In genomic region chr2:78457269-78457668, GRCh38 we compare ENCODE assay signal across 34 cellular contexts.
"Had no signal": no experiment of that assay in that cellular context is flagged by ENCODE, and none has a peak within 500 bp of the region (broad histone marks: within the 10 kb centered on the region; RNA-seq: fewer than 3 reads in every experiment).

No MANE protein-coding gene starts in this region.

- H3K27me3 ChIP-seq: MG63 had no signal

- DNase-seq: Karpas-422, Kasumi-1, MG63, MM.1S, MV-4-11, NCI-H1048, NCI-H1092, NCI-H1092 treated with DMSO at 0.1 percent for 48 hours, NCI-H1105, NCI-H1105 treated with DMSO at 0.1 percent for 48 hours, NCI-H1417, NCI-H1417 treated with DMSO at 0.1 percent for 48 hours, NCI-H1436, NCI-H1436 treated with DMSO at 0.1 percent for 48 hours, NCI-H146, NCI-H1694, NCI-H1694 treated with DMSO at 0.1 percent for 48 hours, NCI-H187, NCI-H187 treated with DMSO at 0.1 percent for 48 hours, NCI-H1930, NCI-H2029, NCI-H2029 treated with DMSO at 0.1 percent for 48 hours, NCI-H2081, NCI-H2081 treated with DMSO at 0.1 percent for 48 hours, NCI-H2107, NCI-H2171, NCI-H2171 treated with DMSO at 0.1 percent for 48 hours, NCI-H2227 treated with DMSO at 0.1 percent for 48 hours, NCI-H226, NCI-H345, NCI-H446, NCI-H446 treated with DMSO at 0.1 percent for 48 hours, NCI-H510A, NCI-H510A treated with DMSO at 0.1 percent for 48 hours had no signal

- H3K9me3 ChIP-seq: MG63 had no signal

- H3K36me3 ChIP-seq: MG63 had no signal

- H3K4me3 ChIP-seq: MG63 had no signal
